In the genomic region with DNA sequence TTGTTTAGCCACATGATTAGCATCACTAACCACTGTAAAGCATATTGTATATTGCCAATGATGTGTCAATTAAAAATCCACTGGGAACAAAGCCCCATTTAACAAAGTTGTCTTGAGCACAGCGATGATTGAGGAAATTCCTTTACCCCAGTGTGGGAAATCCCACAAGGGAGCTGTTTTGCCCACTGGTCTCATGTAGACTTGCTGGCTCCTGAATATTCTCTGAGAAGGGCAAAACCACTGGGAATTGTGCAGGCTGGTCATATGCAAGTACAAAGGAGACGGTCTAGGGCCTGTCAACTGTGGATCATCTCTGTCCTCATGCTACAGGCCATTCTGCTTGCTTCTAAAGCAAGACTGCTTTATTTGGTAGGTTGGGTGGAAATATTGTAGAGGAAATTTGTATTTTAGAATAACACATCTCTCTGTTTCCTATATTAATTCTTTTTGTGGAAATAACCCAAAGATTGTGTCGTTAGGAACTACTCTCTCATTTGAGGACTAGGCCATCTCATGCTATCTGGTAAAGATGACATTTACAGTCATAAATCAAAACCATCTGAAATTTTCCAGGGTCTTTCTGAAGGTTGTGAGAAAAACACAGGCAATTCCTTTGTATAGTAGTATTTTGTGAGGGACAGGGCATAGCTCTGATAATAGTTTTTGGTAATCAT, we compare ENCODE assay signal across 1 cellular context.
TF ChIP-seq lines count a peak whose summit lies in the region.

No MANE protein-coding gene starts in this region.

TF ChIP-seq in WTC11, 78 proteins besides CTCF, POLR2A, EP300 and RAD21 (continued from another document):
- TF ChIP-seq MLX (CRISPR knock-in tag; IDR thresholded peaks at IDR 0.05): no peak
- TF ChIP-seq MXD4 (CRISPR knock-in tag; IDR thresholded peaks at IDR 0.05; ENCODE audit: borderline replicate concordance): no peak
- TF ChIP-seq ZBTB43 (CRISPR knock-in tag; IDR thresholded peaks at IDR 0.05): no peak
- TF ChIP-seq MAX (CRISPR knock-in tag; IDR thresholded peaks at IDR 0.05): no peak
- TF ChIP-seq, protein P1, sequence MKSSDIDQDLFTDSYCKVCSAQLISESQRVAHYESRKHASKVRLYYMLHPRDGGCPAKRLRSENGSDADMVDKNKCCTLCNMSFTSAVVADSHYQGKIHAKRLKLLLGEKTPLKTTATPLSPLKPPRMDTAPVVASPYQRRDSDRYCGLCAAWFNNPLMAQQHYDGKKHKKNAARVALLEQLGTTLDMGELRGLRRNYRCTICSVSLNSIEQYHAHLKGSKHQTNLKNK (CRISPR knock-in tag; IDR thresholded peaks at IDR 0.05): no peak
- TF ChIP-seq ATF6 (CRISPR knock-in tag; IDR thresholded peaks at IDR 0.05): no peak
- TF ChIP-seq, protein P2, sequence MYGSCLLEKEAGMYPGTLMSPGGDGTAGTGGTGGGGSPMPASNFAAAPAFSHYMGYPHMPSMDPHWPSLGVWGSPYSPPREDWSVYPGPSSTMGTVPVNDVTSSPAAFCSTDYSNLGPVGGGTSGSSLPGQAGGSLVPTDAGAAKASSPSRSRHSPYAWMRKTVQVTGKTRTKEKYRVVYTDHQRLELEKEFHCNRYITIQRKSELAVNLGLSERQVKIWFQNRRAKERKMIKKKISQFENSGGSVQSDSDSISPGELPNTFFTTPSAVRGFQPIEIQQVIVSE (CRISPR knock-in tag; IDR thresholded peaks at IDR 0.05; ENCODE audit: borderline replicate concordance): no peak
- TF ChIP-seq E2F4 (CRISPR knock-in tag; IDR thresholded peaks at IDR 0.05; ENCODE audit: borderline replicate concordance, low read depth): no peak
